8 cellular contexts compared by ENCODE assay signal in genomic region chr2:9738718-9739496, GRCh38.
DNase-seq lines count a peak whose midpoint lies in the region; ATAC-seq and TF ChIP-seq lines count a peak whose summit lies in the region.

No MANE protein-coding gene starts in this region.

- no peak for TF ChIP-seq CTCF in ovary (IDR thresholded peaks at IDR 0.05)

- peaks cover 47 to 55% (median 47%) of the 10 kb centered on the region in 3 donors for H3K4me1 Mint-ChIP-seq in CD8-positive, alpha-beta memory T cell

- peaks cover 3 to 7% (median 5%) of the 10 kb centered on the region in 5 donors for H3K9me3 Mint-ChIP-seq in CD8-positive, alpha-beta memory T cell

- H3K27me3 Mint-ChIP-seq in CD8-positive, alpha-beta memory T cell: peaks cover 0 to 2% of the 10 kb centered on the region in 2 donors

- TF ChIP-seq EP300 in ovary (IDR thresholded peaks at IDR 0.05): no peak

- peaks cover 0 to 4% (median 0%) of the 10 kb centered on the region in 3 donors for H3K36me3 Mint-ChIP-seq in CD8-positive, alpha-beta memory T cell

- intact Hi-C loops in ovary (cut with DNase I): no loop called here

- no peak for TF ChIP-seq POLR2A in ovary (IDR thresholded peaks at IDR 0.05)

- ATAC-seq in HG03039 (IDR thresholded peaks at IDR 0.05; ENCODE audit: unreplicated experiment): peak; percentile 46
- ATAC-seq in GM21825 (IDR thresholded peaks at IDR 0.05; ENCODE audit: unreplicated experiment): no peak
- no peak for ATAC-seq in HG03159 (IDR thresholded peaks at IDR 0.05; ENCODE audit: unreplicated experiment)

- H3K27ac ChIP-seq in CD8-positive, alpha-beta memory T cell (ENCODE audit: low read depth, low read length): peak overlapping the region; percentile 33
- H3K27ac ChIP-seq in ovary: no peak overlapping the region

- H3K9me3 ChIP-seq in CD8-positive, alpha-beta memory T cell (ENCODE audit: low read length): no peaks in the 10 kb centered on the region
- H3K9me3 ChIP-seq in ovary: no peaks in the 10 kb centered on the region

- CTCF ChIA-PET in CD8-positive, alpha-beta memory T cell (lab: Charles Lee): interaction anchor here (2.0 kb wide), 1 partner anchor 35 kb away, joined by 5 read pairs; no protein-coding TSS in a partner anchor

- WGBS in ovary, 3 donors: 34 to 38% (median 36%) methylated on average over 21 of the region's 21 CpGs

- H3K27me3 ChIP-seq in CD8-positive, alpha-beta memory T cell (ENCODE audit: insufficient read depth, low read length, poor library complexity, severe bottlenecking): no peaks in the 10 kb centered on the region
- H3K27me3 ChIP-seq in ovary: no peaks in the 10 kb centered on the region

- DNase-seq in CD8-positive, alpha-beta memory T cell: peak in 1 of 5 donors; percentile 8
- DNase-seq in cerebellar cortex (ENCODE audit: low spot score) (peak; percentile 35), ovary (peak in 1 of 5 donors; percentile 54), DMS114 treated with DMSO at 0.1 percent for 48 hours (lab: John Stamatoyannopoulos, UW; ENCODE audit: unreplicated experiment) (no peak), activated gamma-delta T cell treated with Interleukin-2 at 50 U/mL for 16 hours (no peak)

- no peaks in the 10 kb centered on the region for H3K36me3 ChIP-seq in CD8-positive, alpha-beta memory T cell (ENCODE audit: insufficient read depth, low read length)
- no peaks in the 10 kb centered on the region for H3K36me3 ChIP-seq in ovary

- POLR2A ChIA-PET in CD8-positive, alpha-beta memory T cell (lab: Charles Lee): interaction anchor here (1.8 to 1.9 kb wide), 2 partner anchors 16 to 108 kb away, joined by 6 read pairs; partner anchors contain the start of gene YWHAQ

- H3K27ac Mint-ChIP-seq in CD8-positive, alpha-beta memory T cell: peak overlapping the region; percentile 81 to 100 (median 98)

- peaks cover 45% of the 10 kb centered on the region for H3K4me1 ChIP-seq in CD8-positive, alpha-beta memory T cell (ENCODE audit: insufficient read depth, low read length)
- H3K4me1 ChIP-seq in ovary (ENCODE audit: insufficient read depth): peaks cover 2% of the 10 kb centered on the region

- peak overlapping the region; percentile 48 for H3K4me3 ChIP-seq in CD8-positive, alpha-beta memory T cell (ENCODE audit: low read length)
- H3K4me3 ChIP-seq in ovary: peak overlapping the region; percentile 26

- peak overlapping the region; percentile 78 to 92 (median 86) for H3K4me3 Mint-ChIP-seq in CD8-positive, alpha-beta memory T cell
